16 cellular contexts compared by ENCODE assay signal in the genomic region with DNA sequence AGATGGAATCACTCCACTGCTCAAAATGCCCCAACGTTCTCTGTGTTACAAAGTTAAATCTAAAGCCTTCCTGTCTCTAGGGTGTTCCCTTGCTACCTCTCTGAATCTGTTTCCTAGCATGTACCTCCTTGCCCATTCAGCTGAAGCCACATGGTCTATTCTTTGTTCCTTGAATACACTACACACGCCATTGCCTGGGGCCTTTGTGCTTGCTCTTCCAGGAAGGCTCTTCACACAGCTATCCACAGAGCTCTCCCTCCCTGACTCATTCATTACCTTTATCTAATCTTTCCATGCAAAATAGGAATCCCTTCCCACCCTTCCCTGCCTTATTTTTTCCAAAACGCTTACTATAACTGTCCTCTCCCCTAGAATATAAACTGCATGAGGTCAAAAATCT.
A peak's percentile ranks its signal among the peaks of the same experiment; 100 is the strongest.
DNase-seq lines count a peak whose midpoint lies in the region; TF ChIP-seq lines count a peak whose summit lies in the region.
"Had no signal": no experiment of that assay in that cellular context is flagged by ENCODE, and none has a peak within 500 bp of the region (broad histone marks: within the 10 kb centered on the region; RNA-seq: fewer than 3 reads in every experiment).

No MANE protein-coding gene starts in this region.

- peaks cover 14% of the 10 kb centered on the region; the same call in 1 of the 2 replicates for H3K79me2 ChIP-seq in OCI-LY7 (ENCODE audit: insufficient read depth, low read depth, low read length)

- H3K36me3 ChIP-seq in OCI-LY7 (ENCODE audit: insufficient read depth, low read length) = peaks cover 14% of the 10 kb centered on the region; the same call in 1 of the 2 replicates
- no peaks in the 10 kb centered on the region for H3K36me3 ChIP-seq in neuronal stem cell (replicated peaks in 1 of 2; ENCODE audit: control insufficient read depth in 2 of 2, insufficient read depth in 2 of 2, low read length in 2 of 2)
- H3K36me3 ChIP-seq: heart left ventricle, suprapubic skin had no signal

- H3K27ac Mint-ChIP-seq in chondrocyte (ENCODE audit: unreplicated experiment) = peak overlapping the region; percentile 12

- H2BK5ac ChIP-seq in neuronal stem cell (ENCODE audit: low read length) = no peak overlapping the region

- no peaks in the 10 kb centered on the region for H4K20me1 ChIP-seq in OCI-LY7 (ENCODE audit: insufficient read depth, low read length)

- H3K9me3 ChIP-seq in OCI-LY7 (ENCODE audit: low read length) (no peaks in the 10 kb centered on the region), neuronal stem cell (replicated peaks in 1 of 2; ENCODE audit: control insufficient read depth in 2 of 2, insufficient read depth in 1 of 2, low read depth in 1 of 2, low read length in 2 of 2) (no peaks in the 10 kb centered on the region)
- H3K9me3 ChIP-seq: heart left ventricle, suprapubic skin had no signal

- H3K4me3 ChIP-seq in OCI-LY7 (ENCODE audit: low read depth, low read length, poor library complexity, severe bottlenecking) = no peak overlapping the region
- H3K4me3 ChIP-seq in neuronal stem cell (ENCODE audit: low read length in 2 of 2) = no peak overlapping the region
- H3K4me3 ChIP-seq: heart left ventricle, suprapubic skin had no signal

- intact Hi-C loops in OCI-LY7 (cut with micrococcal nuclease; ENCODE audit: unreplicated experiment) = no loop called here

- H2BK15ac ChIP-seq in neuronal stem cell (ENCODE audit: low read length) = no peak overlapping the region

- POLR2A ChIA-PET in OCI-LY7 (lab: Charles Lee) = interaction anchor here (0.7 to 1.9 kb wide), 5 partner anchors 25 to 45 kb away, joined by 3 to 6 read pairs (median 4); no protein-coding TSS in a partner anchor

- no peak overlapping the region for H2BK12ac ChIP-seq in neuronal stem cell (ENCODE audit: low read length)

- peaks cover 91% of the 10 kb centered on the region for H3K4me1 ChIP-seq in OCI-LY7 (ENCODE audit: insufficient read depth, low read length, poor library complexity, severe bottlenecking)
- H3K4me1 ChIP-seq in neuronal stem cell (ENCODE audit: control insufficient read depth in 2 of 2, insufficient read depth in 1 of 2, low read depth in 1 of 2, low read length in 2 of 2) = peaks cover 20 to 25% of the 10 kb centered on the region in 2 donors
- H3K4me1 ChIP-seq: suprapubic skin had no signal

- H3K27me3 Mint-ChIP-seq in chondrocyte (ENCODE audit: low read depth) = no peaks in the 10 kb centered on the region

- DNase-seq in ELF-1 (ENCODE audit: low read depth, low spot score) (peak; percentile 85), OCI-LY7 (ENCODE audit: low spot score) (peak; percentile 35), chondrocyte (ENCODE audit: low spot score) (no peak), neuronal stem cell (ENCODE audit: low spot score) (no peak), foreskin melanocyte (no peak), substantia nigra (lab: John Stamatoyannopoulos, UW) (no peak)
- DNase-seq in NK-92 treated with Interleukin-12 subunit alpha and Interleukin-12 subunit beta, amount 100 ng/mL, for 24 hours (lab: John Stamatoyannopoulos, UW) = no peak
- DNase-seq in activated effector memory CD4-positive, alpha-beta T cell treated with anti-CD3 and anti-CD28 coated beads, Interleukin-2, amount 50 U/mL, for 16 hours = no peak
- DNase-seq: activated CD8-positive, alpha-beta memory T cell treated with anti-CD3 and anti-CD28 coated beads for 24 hours; activated naive CD4-positive, alpha-beta T cell; caudate nucleus; GDM1; heart left ventricle; MV-4-11; NCI-H2107 had no signal

- no peak overlapping the region for H4K8ac ChIP-seq in neuronal stem cell (ENCODE audit: low read depth, low read length)

- CTCF ChIA-PET in OCI-LY7 (lab: Charles Lee; ENCODE audit: unreplicated experiment) = no interaction called here

- no TSS peak for BruUV-seq in OCI-LY7 (replicated peaks; lab: Mats Ljungman, UMichigan)

- no peaks in the 10 kb centered on the region for H3K9me3 Mint-ChIP-seq in chondrocyte (ENCODE audit: low read depth)

- H3K4me1 Mint-ChIP-seq in chondrocyte (ENCODE audit: low read depth) = peaks cover 56% of the 10 kb centered on the region

- no peak overlapping the region for H3K14ac ChIP-seq in neuronal stem cell (ENCODE audit: low read length)

- TF ChIP-seq CTCF in OCI-LY7 (conservative IDR thresholded peaks at IDR 0.05; ENCODE audit: low read length) (no peak), chondrocyte (IDR thresholded peaks at IDR 0.05) (no peak)

- no peak overlapping the region for H3K9ac ChIP-seq in neuronal stem cell (ENCODE audit: low read depth, low read length, poor library complexity)

- no peaks in the 10 kb centered on the region for H3K36me3 Mint-ChIP-seq in chondrocyte (ENCODE audit: low read depth)

- no peaks in the 10 kb centered on the region for H3K27me3 ChIP-seq in neuronal stem cell (ENCODE audit: control insufficient read depth in 3 of 3, insufficient read depth in 3 of 3, low read depth in 1 of 3, low read length in 3 of 3)
- H3K27me3 ChIP-seq: heart left ventricle, suprapubic skin had no signal

- no peak overlapping the region for H3K4me3 Mint-ChIP-seq in chondrocyte (ENCODE audit: unreplicated experiment)

- no peak overlapping the region for H3K18ac ChIP-seq in neuronal stem cell (ENCODE audit: low read length)

- H3K79me1 ChIP-seq in neuronal stem cell (ENCODE audit: low read depth, low read length) = no peaks in the 10 kb centered on the region

- no CpG with 5 or more reads among the region's 3 CpGs for WGBS in neuronal stem cell (ENCODE audit: extremely low coverage in 2 of 2, insufficient read length in 2 of 2, insufficient replicate concordance in 1 of 2), 2 donors

- no peak overlapping the region for H2AK5ac ChIP-seq in neuronal stem cell (ENCODE audit: low read depth, low read length)

- H3K27ac ChIP-seq in OCI-LY7 (ENCODE audit: low read depth, low read length, poor library complexity, severe bottlenecking) (no peak overlapping the region), neuronal stem cell (replicated peaks; ENCODE audit: low read length) (no peak overlapping the region), substantia nigra (ENCODE audit: low read depth, low read length, poor library complexity, severe bottlenecking) (no peak overlapping the region)
- H3K27ac ChIP-seq: heart left ventricle, suprapubic skin had no signal

- H2BK120ac ChIP-seq in neuronal stem cell (ENCODE audit: low read depth, low read length) = no peak overlapping the region

- H2AFZ ChIP-seq in OCI-LY7 (ENCODE audit: low read length) (no peak overlapping the region), neuronal stem cell (ENCODE audit: low read length) (peak overlapping the region; percentile 89)

- no peak overlapping the region for H3K4ac ChIP-seq in neuronal stem cell (ENCODE audit: low read length)

- no peak overlapping the region for H4K91ac ChIP-seq in neuronal stem cell (ENCODE audit: low read depth, low read length, poor library complexity)

- H3K4me2 ChIP-seq in OCI-LY7 (ENCODE audit: low read length) (no peak overlapping the region), neuronal stem cell (ENCODE audit: insufficient read depth, low read length, poor library complexity, severe bottlenecking) (no peak overlapping the region)

- no peaks in the 10 kb centered on the region for H3K9me2 ChIP-seq in OCI-LY7 (ENCODE audit: insufficient read depth, low read length)

- no peak overlapping the region for H3K23ac ChIP-seq in neuronal stem cell (ENCODE audit: low read depth, low read length, poor library complexity)

Comparison
In these comparisons a context has a peak if more than half of its experiments do, and no peak if none do; other contexts are left out.
1. DNase-seq: peak in ELF-1 (single experiment) and OCI-LY7 (single experiment); none in chondrocyte (single experiment), neuronal stem cell (single experiment), NK-92 treated with Interleukin-12 subunit alpha and Interleukin-12 subunit beta, amount 100 ng/mL, for 24 hours (single experiment), foreskin melanocyte (single experiment), substantia nigra (0 of 49) and activated effector memory CD4-positive, alpha-beta T cell treated with anti-CD3 and anti-CD28 coated beads, Interleukin-2, amount 50 U/mL, for 16 hours (single experiment).